In the genomic region with DNA sequence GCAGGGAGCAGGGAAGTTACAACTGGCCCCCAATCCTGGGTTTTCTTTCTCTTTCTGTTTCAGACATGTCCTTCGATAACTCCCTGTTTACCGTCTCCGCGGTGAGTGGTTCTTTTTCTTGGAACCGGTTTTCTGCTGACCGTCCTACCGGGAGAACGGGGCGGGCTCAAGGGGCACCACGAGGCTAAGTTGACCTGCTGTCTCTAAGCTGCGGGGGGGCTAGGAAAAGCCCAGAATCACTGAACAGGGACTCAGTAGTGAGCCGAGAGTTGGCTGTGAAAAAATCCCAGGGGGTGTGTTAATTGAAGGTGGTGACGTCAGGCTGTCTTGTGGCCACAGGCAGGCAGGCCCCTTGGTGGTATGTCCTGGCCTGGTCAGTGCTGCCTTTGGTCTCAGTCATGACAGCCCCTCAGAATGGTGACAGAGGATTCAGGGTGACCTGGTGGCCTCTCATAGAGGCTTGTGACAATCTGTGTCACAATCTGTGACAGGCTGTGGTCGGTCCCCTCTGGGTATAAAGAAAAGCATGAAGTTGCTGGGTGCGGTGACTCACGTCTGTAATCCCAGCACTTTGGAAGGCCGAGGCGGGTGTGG, we compare ENCODE assay signal across 10 cellular contexts. TPM values are rescaled to one million over a fixed set of nuclear protein-coding genes. Genes with fewer than 3 reads are reported as not detected.
DNase-seq lines count a peak whose midpoint lies in the region; ATAC-seq and TF ChIP-seq lines count a peak whose summit lies in the region.
"Had no signal": no experiment of that assay in that cellular context is flagged by ENCODE, and none has a peak within 500 bp of the region (broad histone marks: within the 10 kb centered on the region; RNA-seq: fewer than 3 reads in every experiment).

No MANE protein-coding gene starts in this region.

- H3K27me3 Mint-ChIP-seq in activated naive CD4-positive, alpha-beta T cell treated with anti-CD3 and anti-CD28 coated beads, Interleukin-2, amount 50 U/mL, for 24 hours, result no peaks in the 10 kb centered on the region
- H3K27me3 Mint-ChIP-seq in activated naive CD4-positive, alpha-beta T cell treated with anti-CD3 and anti-CD28 coated beads, Interleukin-2, amount 10 ng/mL, durations not matched to agents 7 days and 5 days, result no peaks in the 10 kb centered on the region
- H3K27me3 Mint-ChIP-seq in type B pancreatic cell, result no peaks in the 10 kb centered on the region

- no peak for TF ChIP-seq CTCF in astrocyte of the cerebellum (IDR thresholded peaks at IDR 0.05; ENCODE audit: low read depth, low read length, missing control alignments)
- TF ChIP-seq CTCF in type B pancreatic cell (conservative IDR thresholded peaks at IDR 0.05), result no peak

- DNase-seq in activated naive CD4-positive, alpha-beta T cell treated with anti-CD3 and anti-CD28 coated beads, Interleukin-2, amount 10 ng/mL, durations not matched to agents 7 days and 5 days, result no peak
- DNase-seq in astrocyte of the cerebellum (ENCODE audit: low read depth) (peak; percentile 28), left kidney (ENCODE audit: low read depth, low spot score) (peak; percentile 58), type B pancreatic cell (ENCODE audit: extremely low spot score, unreplicated experiment) (no peak), SHP77 (lab: John Stamatoyannopoulos, UW) (no peak), NCI-H187 (lab: John Stamatoyannopoulos, UW) (no peak)

- no peak for ATAC-seq in HG02763 (IDR thresholded peaks at IDR 0.05; ENCODE audit: unreplicated experiment)
- ATAC-seq: activated CD4-positive, CD25-positive, alpha-beta regulatory T cell treated with anti-CD3 and anti-CD28 coated beads, Interleukin-2, amount 50 U/mL, for 24 hours had no signal

- in situ Hi-C loops in astrocyte of the cerebellum (cut with HindIII; ENCODE audit: low sequenced_read_pairs), result no loop called here

- CTCF ChIA-PET in activated naive CD4-positive, alpha-beta T cell treated with anti-CD3 and anti-CD28 coated beads, Interleukin-2, amount 10 ng/mL, durations not matched to agents 7 days and 5 days (lab: Charles Lee), result interaction anchor here (0.9 to 8.4 kb wide), 17 partner anchors 9 to 161 kb away, joined by 3 to 142 read pairs (median 6); a partner anchor contains a TSS

- no peak overlapping the region for H3K4me3 ChIP-seq in astrocyte of the cerebellum (ENCODE audit: low read depth, low read length)
- H3K4me3 ChIP-seq: lung had no signal

- H3K36me3 Mint-ChIP-seq in activated naive CD4-positive, alpha-beta T cell treated with anti-CD3 and anti-CD28 coated beads, Interleukin-2, amount 50 U/mL, for 24 hours, result no peaks in the 10 kb centered on the region
- peaks cover 1% of the 10 kb centered on the region for H3K36me3 Mint-ChIP-seq in activated naive CD4-positive, alpha-beta T cell treated with anti-CD3 and anti-CD28 coated beads, Interleukin-2, amount 10 ng/mL, durations not matched to agents 7 days and 5 days
- no peaks in the 10 kb centered on the region for H3K36me3 Mint-ChIP-seq in type B pancreatic cell

- H3K27ac Mint-ChIP-seq in activated naive CD4-positive, alpha-beta T cell treated with anti-CD3 and anti-CD28 coated beads, Interleukin-2, amount 50 U/mL, for 24 hours, result peak overlapping the region; percentile 41
- H3K27ac Mint-ChIP-seq in activated naive CD4-positive, alpha-beta T cell treated with anti-CD3 and anti-CD28 coated beads, Interleukin-2, amount 10 ng/mL, durations not matched to agents 7 days and 5 days, result no peak overlapping the region
- peak overlapping the region; percentile 90 for H3K27ac Mint-ChIP-seq in type B pancreatic cell

- no peak overlapping the region for H3K4me3 Mint-ChIP-seq in activated naive CD4-positive, alpha-beta T cell treated with anti-CD3 and anti-CD28 coated beads, Interleukin-2, amount 50 U/mL, for 24 hours
- H3K4me3 Mint-ChIP-seq in activated naive CD4-positive, alpha-beta T cell treated with anti-CD3 and anti-CD28 coated beads, Interleukin-2, amount 10 ng/mL, durations not matched to agents 7 days and 5 days, result no peak overlapping the region
- peak overlapping the region; percentile 21 for H3K4me3 Mint-ChIP-seq in type B pancreatic cell

- H3K9me3 Mint-ChIP-seq in activated naive CD4-positive, alpha-beta T cell treated with anti-CD3 and anti-CD28 coated beads, Interleukin-2, amount 50 U/mL, for 24 hours, result no peaks in the 10 kb centered on the region
- no peaks in the 10 kb centered on the region for H3K9me3 Mint-ChIP-seq in activated naive CD4-positive, alpha-beta T cell treated with anti-CD3 and anti-CD28 coated beads, Interleukin-2, amount 10 ng/mL, durations not matched to agents 7 days and 5 days
- H3K9me3 Mint-ChIP-seq in type B pancreatic cell, result no peaks in the 10 kb centered on the region

- peaks cover 18% of the 10 kb centered on the region for H3K4me1 Mint-ChIP-seq in activated naive CD4-positive, alpha-beta T cell treated with anti-CD3 and anti-CD28 coated beads, Interleukin-2, amount 50 U/mL, for 24 hours
- H3K4me1 Mint-ChIP-seq in activated naive CD4-positive, alpha-beta T cell treated with anti-CD3 and anti-CD28 coated beads, Interleukin-2, amount 10 ng/mL, durations not matched to agents 7 days and 5 days, result peaks cover 29% of the 10 kb centered on the region
- H3K4me1 Mint-ChIP-seq in type B pancreatic cell (ENCODE audit: unreplicated experiment), result peaks cover 19% of the 10 kb centered on the region

RNA-seq across cellular contexts. Expression of a gene that starts 8.1 kb away (rescaled TPM):
- total RNA-seq in type B pancreatic cell (ENCODE audit: low replicate concordance), result 81.9 and 104 TPM in 2 replicates

RNA-seq across cellular contexts. Expression of a gene that starts 15.0 kb away (rescaled TPM):
- 0.45 and 1.1 TPM in 2 replicates for total RNA-seq in type B pancreatic cell (ENCODE audit: low replicate concordance)

RNA-seq across cellular contexts. Expression of a gene that starts 27.2 kb away (rescaled TPM):
- 23.0 and 30.9 TPM in 2 replicates for total RNA-seq in type B pancreatic cell (ENCODE audit: low replicate concordance)

Comparison
In these comparisons a context has a peak if more than half of its experiments do, and no peak if none do; other contexts are left out.
1. DNase-seq: peak in astrocyte of the cerebellum (single experiment) and left kidney (single experiment); none in activated naive CD4-positive, alpha-beta T cell treated with anti-CD3 and anti-CD28 coated beads, Interleukin-2, amount 10 ng/mL, durations not matched to agents 7 days and 5 days (single experiment), type B pancreatic cell (single experiment), SHP77 (0 of 2) and NCI-H187 (0 of 2).